9 cellular contexts compared by ENCODE assay signal in the genomic region with DNA sequence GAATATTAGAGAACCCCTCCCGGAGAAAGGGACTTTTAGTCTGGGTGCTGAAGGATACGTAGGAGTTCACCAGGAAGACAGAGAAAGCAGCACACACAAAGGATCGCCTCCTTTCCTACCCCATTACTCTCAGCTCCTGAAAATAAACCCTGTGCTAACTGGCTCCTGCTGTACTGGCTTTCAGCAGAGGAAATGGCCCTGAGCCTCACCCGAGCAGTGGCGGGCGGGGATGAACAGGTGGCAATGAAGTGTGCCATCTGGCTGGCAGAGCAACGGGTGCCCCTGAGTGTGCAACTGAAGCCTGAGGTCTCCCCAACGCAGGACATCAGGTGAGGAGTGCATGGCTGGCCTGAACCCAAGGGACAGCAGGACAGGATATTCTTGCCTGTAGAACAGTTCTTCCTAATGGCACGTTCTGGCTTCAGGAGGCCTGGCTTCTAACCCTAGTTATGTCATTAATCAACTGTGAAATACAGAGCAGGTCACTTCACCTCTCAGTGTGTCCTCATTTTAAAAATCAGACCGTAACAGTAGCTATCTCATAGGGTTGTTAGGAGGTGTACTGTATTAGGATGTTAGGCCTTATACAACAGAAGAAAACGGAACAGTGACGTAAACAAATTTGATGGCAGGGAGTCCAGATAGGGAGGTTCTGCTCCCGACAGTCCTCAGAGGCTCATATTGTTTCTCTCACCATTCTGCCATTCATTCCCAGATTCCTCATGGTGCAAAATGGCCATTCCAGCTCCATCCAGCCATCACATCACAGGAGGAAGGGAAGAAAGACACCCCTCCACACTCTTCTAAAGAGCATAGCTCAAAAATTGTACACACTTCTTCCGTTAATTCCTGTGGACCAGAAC. TPM values are rescaled to one million over a fixed set of nuclear protein-coding genes. Genes with fewer than 3 reads are reported as not detected.
DNase-seq lines count a peak whose midpoint lies in the region; ATAC-seq, FAIRE-seq and TF ChIP-seq lines count a peak whose summit lies in the region.
"Had no signal": no experiment of that assay in that cellular context is flagged by ENCODE, and none has a peak within 500 bp of the region (broad histone marks: within the 10 kb centered on the region; RNA-seq: fewer than 3 reads in every experiment).

No MANE protein-coding gene starts in this region.

- no peak for TF ChIP-seq EP300 in A549 (IDR thresholded peaks at IDR 0.05)

- POLR2A ChIA-PET in A549 (lab: Yijun Ruan, JAX): interaction anchor here (0.6 to 0.8 kb wide), 2 partner anchors 19 to 47 kb away, joined by 3 to 6 read pairs; no protein-coding TSS in a partner anchor

- H3K27me3 ChIP-seq in HUES6 (ENCODE audit: control insufficient read depth, insufficient read depth, low read length): no peaks in the 10 kb centered on the region
- no peaks in the 10 kb centered on the region for H3K27me3 ChIP-seq in mononuclear cell (ENCODE audit: insufficient read depth, low read length)

- 83% methylated on average over 14 of the region's 14 CpGs for WGBS in A549 (ENCODE audit: missing lambda C conversion rate)

- peaks cover 30% of the 10 kb centered on the region for H3K4me1 ChIP-seq in A549
- peaks cover 14% of the 10 kb centered on the region for H3K4me1 ChIP-seq in HUES6 (ENCODE audit: control insufficient read depth, insufficient read depth, low read length)
- peaks cover 34% of the 10 kb centered on the region for H3K4me1 ChIP-seq in mononuclear cell (ENCODE audit: insufficient read depth, low read length)

- peak; percentile 67 for FAIRE-seq in A549 (lab: Jason Lieb, UNC)

- in situ Hi-C loops in astrocyte of the cerebellum (cut with HindIII; ENCODE audit: low sequenced_read_pairs): no loop called here

- TF ChIP-seq CTCF in A549 (IDR thresholded peaks at IDR 0.05) (no peak), astrocyte of the cerebellum (IDR thresholded peaks at IDR 0.05; ENCODE audit: low read depth, low read length, missing control alignments) (no peak)

- ATAC-seq in A549 (no peak), GM21528 (IDR thresholded peaks at IDR 0.05; ENCODE audit: low FRiP score, unreplicated experiment) (no peak), HG02981 (IDR thresholded peaks at IDR 0.05; ENCODE audit: unreplicated experiment) (no peak)

- no peak for DNase-seq in A549 (ENCODE audit: low read depth in 1 of 2, low spot score in 1 of 2)
- DNase-seq in astrocyte of the cerebellum (ENCODE audit: low read depth): no peak
- DNase-seq in erythroblast (lab: John Stamatoyannopoulos, UW): no peak
- DNase-seq in HK-2 (ENCODE audit: unreplicated experiment): no peak
- DNase-seq: GF-D8 had no signal

- H3K27ac ChIP-seq in A549: peak overlapping the region; percentile 93 to 99
- H3K27ac ChIP-seq in HUES6 (ENCODE audit: low read depth, low read length): no peak overlapping the region

- no peak overlapping the region for H3K9ac ChIP-seq in HUES6 (ENCODE audit: low read length)

- H3K4me2 ChIP-seq in A549: peak overlapping the region; percentile 93

- no peak for TF ChIP-seq RAD21 in A549 (conservative IDR thresholded peaks at IDR 0.05 in 1 of 2, IDR thresholded peaks at IDR 0.05 in 1 of 2)

- peak overlapping the region; percentile 95 for H3K4me3 ChIP-seq in A549
- peak overlapping the region; percentile 100; the same call in 1 of the 2 replicates for H3K4me3 ChIP-seq in HUES6 (ENCODE audit: low read depth, low read length)
- H3K4me3 ChIP-seq in astrocyte of the cerebellum (ENCODE audit: low read depth, low read length): peak overlapping the region; percentile 98
- peak overlapping the region; percentile 0 for H3K4me3 ChIP-seq in mononuclear cell (ENCODE audit: low read length)

- H3K9me3 ChIP-seq in A549 (peaks cover 4% of the 10 kb centered on the region; the same call in 1 of the 3 replicates), HUES6 (ENCODE audit: control insufficient read depth, insufficient read depth, low read depth, low read length) (0 out of 2 replicates have a peak, but pooled peaks cover 2% of the 10 kb centered on the region), mononuclear cell (ENCODE audit: low read depth, low read length) (no peaks in the 10 kb centered on the region)

- H3K36me3 ChIP-seq in HUES6 (ENCODE audit: control insufficient read depth, insufficient read depth, low read length): peaks cover 36% of the 10 kb centered on the region

- no peak for TF ChIP-seq POLR2A in A549 (IDR thresholded peaks at IDR 0.05; ENCODE audit: low read length)
- TF ChIP-seq POLR2A in erythroblast (IDR thresholded peaks at IDR 0.05; ENCODE audit: low read length): no peak

- CTCF ChIA-PET in A549 (lab: Yijun Ruan, JAX): interaction anchor here (0.8 to 2.9 kb wide), 11 partner anchors 13 to 235 kb away, joined by 3 to 23 read pairs (median 4); partner anchors contain the start of gene TRIB3

TF ChIP-seq in A549, 52 proteins besides CTCF, POLR2A, EP300 and RAD21:
- TF ChIP-seq CEBPB (IDR thresholded peaks at IDR 0.05): no peak
- no peak for TF ChIP-seq NR3C1 (IDR thresholded peaks at IDR 0.05)
- no peak for TF ChIP-seq TP53 (CRISPR knock-in tag; IDR thresholded peaks at IDR 0.05)
- TF ChIP-seq POLR2AphosphoS2 (conservative IDR thresholded peaks at IDR 0.05; ENCODE audit: low read length): no peak
- TF ChIP-seq JUN (IDR thresholded peaks at IDR 0.05): no peak; a peak in 1 of 5 replicates
- no peak for TF ChIP-seq CHD2 (IDR thresholded peaks at IDR 0.05; ENCODE audit: low read length, partially characterized antibody)
- TF ChIP-seq JUNB (IDR thresholded peaks at IDR 0.05): no peak
TF ChIP-seq in A549: peak in this region for 0.

RNA-seq across cellular contexts. Expression of gene RBCK1, which starts 1.8 kb away (rescaled TPM):
- polyA plus RNA-seq in A549 (2011; rRNA removed) (222 and 239 TPM in 2 replicates), A549 (2017; fragmentation: RNase III; extraction: RNeasy Plus Mini Kit Qiagen cat#74134 plus additional on column Dnase treatment) (105 to 117 TPM (median 112 TPM) in 3 replicates)
- 142 and 173 TPM in 2 replicates for polyA plus RNA-seq in A549 (2012; cell fraction: cytosol; rRNA removed)
- polyA plus RNA-seq in A549 (2012; cell fraction: nucleus; rRNA removed): 254 and 311 TPM in 2 replicates
- 186 and 187 TPM in 2 replicates for polyA minus RNA-seq in A549 (2011; rRNA and poly(A)+ RNA removed)
- total RNA-seq in mononuclear cell: 49.4 TPM

RNA-seq across cellular contexts. Expression of gene TRIB3, which starts 29.4 kb away (rescaled TPM):
- polyA plus RNA-seq in A549 (2011; rRNA removed): 210 and 269 TPM in 2 replicates
- polyA plus RNA-seq in A549 (2012; cell fraction: cytosol; rRNA removed): 56.5 and 79.1 TPM in 2 replicates
- 68.7 and 90.7 TPM in 2 replicates for polyA plus RNA-seq in A549 (2012; cell fraction: nucleus; rRNA removed)
- 28.4 to 39.8 TPM (median 34.0 TPM) in 3 replicates for polyA plus RNA-seq in A549 (2017; fragmentation: RNase III; extraction: RNeasy Plus Mini Kit Qiagen cat#74134 plus additional on column Dnase treatment)
- polyA minus RNA-seq in A549 (2011; rRNA and poly(A)+ RNA removed): 224 and 268 TPM in 2 replicates
- total RNA-seq in mononuclear cell: 4.8 TPM

RNA-seq across cellular contexts. Expression of gene TBC1D20, which starts 52.4 kb away (rescaled TPM):
- polyA plus RNA-seq in A549 (2011; rRNA removed) (43.4 and 53.9 TPM in 2 replicates), A549 (2017; fragmentation: RNase III; extraction: RNeasy Plus Mini Kit Qiagen cat#74134 plus additional on column Dnase treatment) (24.5 to 28.0 TPM (median 27.7 TPM) in 3 replicates)
- 36.6 and 40.3 TPM in 2 replicates for polyA plus RNA-seq in A549 (2012; cell fraction: cytosol; rRNA removed)
- polyA plus RNA-seq in A549 (2012; cell fraction: nucleus; rRNA removed): 22.8 and 27.9 TPM in 2 replicates
- 79.0 and 91.9 TPM in 2 replicates for polyA minus RNA-seq in A549 (2011; rRNA and poly(A)+ RNA removed)
- total RNA-seq in mononuclear cell: 16.2 TPM

Comparison
In these comparisons a context has a peak if more than half of its experiments do, and no peak if none do; other contexts are left out.
1. H3K4me3 ChIP-seq: peak in every context shown above with its lines; median percentile 100 in HUES6; 98 in astrocyte of the cerebellum; 95 in A549; 0 in mononuclear cell.